8 cellular contexts compared by ENCODE assay signal in genomic region chr11:67239795-67240574, GRCh38. TPM values are rescaled to one million over a fixed set of nuclear protein-coding genes. Genes with fewer than 3 reads are reported as not detected.
A peak's percentile ranks its signal among the peaks of the same experiment; 100 is the strongest.
DNase-seq lines count a peak whose midpoint lies in the region; ATAC-seq and TF ChIP-seq lines count a peak whose summit lies in the region.

No MANE protein-coding gene starts in this region.

- WGBS in heart right ventricle, 2 donors: 0 to 1% methylated on average over 31 of the region's 31 CpGs
- 0% methylated on average over 10 to 31 of the region's 31 CpGs for WGBS in upper lobe of left lung, 2 donors

- H3K36me3 Mint-ChIP-seq in T-cell: peaks cover 31% of the 10 kb centered on the region

- TF ChIP-seq POLR2A in upper lobe of left lung (IDR thresholded peaks at IDR 0.05): peak in 3 of 4 donors; percentile 83 to 92 (median 84)

- DNase-seq in GM13976 (ENCODE audit: low spot score) (peak; percentile 90), NCI-H146 (lab: John Stamatoyannopoulos, UW) (peak; percentile 100), T-cell (peak; percentile 83 to 99 (median 98)), amniotic epithelial cell (ENCODE audit: low read depth) (peak; percentile 99), heart right ventricle (peak; percentile 94 to 98), posterior cingulate gyrus (peak; percentile 90 to 100 (median 96)), upper lobe of left lung (peak; percentile 92 to 99)

- ATAC-seq in HG02852 (IDR thresholded peaks at IDR 0.05; ENCODE audit: unreplicated experiment) (peak; percentile 88), T-cell (replicated peaks in 1 of 4) (peak; percentile 88 to 97 (median 94)), heart right ventricle (peak; percentile 97 to 99 (median 98)), upper lobe of left lung (ENCODE audit: low FRiP score in 2 of 2) (peak; percentile 99 to 100)

- peak overlapping the region; percentile 71 to 98 (median 95) for H3K27ac ChIP-seq in heart right ventricle
- H3K27ac ChIP-seq in upper lobe of left lung: peak overlapping the region; percentile 88 to 96 (median 91)

- H3K9me3 ChIP-seq in heart right ventricle (no peaks in the 10 kb centered on the region), upper lobe of left lung (no peaks in the 10 kb centered on the region)

- H3K36me3 ChIP-seq in heart right ventricle (peaks cover 0 to 56% (median 24%) of the 10 kb centered on the region in 9 donors), upper lobe of left lung (peaks cover 5 to 23% (median 12%) of the 10 kb centered on the region in 4 donors)

- H3K4me1 ChIP-seq in heart right ventricle: peaks cover 15 to 55% (median 49%) of the 10 kb centered on the region in 9 donors
- peaks cover 37 to 46% (median 41%) of the 10 kb centered on the region in 4 donors for H3K4me1 ChIP-seq in upper lobe of left lung

- H3K9me3 Mint-ChIP-seq in T-cell: no peaks in the 10 kb centered on the region

- intact Hi-C loops in heart right ventricle (cut with DNase I) (loop anchor here in 1 of 10 donors (1.0 kb wide), 1 partner anchor 186 kb away; no protein-coding TSS in a partner anchor), posterior cingulate gyrus (cut with DNase I) (loop anchor here (2.0 kb wide), 1 partner anchor 119 kb away; no protein-coding TSS in a partner anchor)

- TF ChIP-seq EP300 in upper lobe of left lung (IDR thresholded peaks at IDR 0.05): peak in 1 of 4 donors; percentile 62

- H3K4me3 Mint-ChIP-seq in T-cell: peak overlapping the region; percentile 99 to 100 (median 100)

- H3K4me3 ChIP-seq in heart right ventricle (peak overlapping the region; percentile 57 to 85 (median 69)), upper lobe of left lung (peak overlapping the region; percentile 48 to 76 (median 66))

- H3K27ac Mint-ChIP-seq in T-cell: peak overlapping the region; percentile 99 to 100

- peaks cover 52 to 59% (median 55%) of the 10 kb centered on the region in 3 donors for H3K4me1 Mint-ChIP-seq in T-cell

- no peaks in the 10 kb centered on the region for H3K27me3 ChIP-seq in heart right ventricle
- no peaks in the 10 kb centered on the region for H3K27me3 ChIP-seq in upper lobe of left lung

- POLR2A ChIA-PET in T-cell (lab: Charles Lee): interaction anchor here (0.5 to 1.2 kb wide), 15 partner anchors 9 to 1069 kb away, joined by 3 to 10 read pairs (median 4); partner anchors contain the start of genes KDM2A (in 1 of the 2), PELI3 (in 1 of the 2) and RBM4 (in 1 of the 2)

- CTCF ChIA-PET in T-cell (lab: Charles Lee): interaction anchor here in 1 of 2 donors (0.6 to 2.8 kb wide), 9 partner anchors 13 to 561 kb away, joined by 3 to 14 read pairs (median 3); partner anchors contain the start of genes GRK2, POLD4 and PPP1CA

- H3K27me3 Mint-ChIP-seq in T-cell: no peaks in the 10 kb centered on the region

- no peak for TF ChIP-seq CTCF in GM13976 (IDR thresholded peaks at IDR 0.05; ENCODE audit: borderline replicate concordance, control extremely low read depth, extremely low read depth, insufficient read depth, missing control alignments)
- TF ChIP-seq CTCF in heart right ventricle (IDR thresholded peaks at IDR 0.05): peak in 4 of 9 donors; percentile 12 to 41 (median 22)
- peak in 4 of 6 experiments; percentile 28 to 46 (median 32) for TF ChIP-seq CTCF in upper lobe of left lung (IDR thresholded peaks at IDR 0.05)

- in situ Hi-C loops in GM13976 (cut with MboI; ENCODE audit: low sequenced_read_pairs, unreplicated experiment): no loop called here

RNA-seq across cellular contexts. Expression of gene GRK2, which starts 26.3 kb away (rescaled TPM):
- 100 to 1,000 TPM; 267 to 394 (median 382) TPM for total RNA-seq in T-cell
- 10 to 100 TPM; 34.2 to 60.9 (median 44.0) TPM for total RNA-seq in heart right ventricle
- 10 to 100 TPM; 48.0 to 65.0 TPM for polyA plus RNA-seq in heart right ventricle
- 100 to 1,000 TPM in 4 of 6 donors, 10 to 100 TPM in 2; 76.9 to 232 (median 117) TPM for total RNA-seq in upper lobe of left lung

RNA-seq across cellular contexts. Expression of gene ANKRD13D, which starts 49.1 kb away (rescaled TPM):
- total RNA-seq in T-cell (100 to 1,000 TPM; 150 to 249 (median 237) TPM), heart right ventricle (10 to 100 TPM in 6 of 10 donors, 1 to 10 TPM in 4; 7.9 to 21.0 (median 12.3) TPM), upper lobe of left lung (100 to 1,000 TPM in 2 of 6 donors, 10 to 100 TPM in 4; 47.4 to 221 (median 78.3) TPM)
- 10 to 100 TPM; 14.2 to 39.4 TPM for polyA plus RNA-seq in heart right ventricle

Comparison
In these comparisons a context has a peak if more than half of its experiments do, and no peak if none do; other contexts are left out.
1. Peak in every context shown above with its lines: DNase-seq, ATAC-seq, H3K4me3 ChIP-seq and H3K27ac ChIP-seq.